In genomic region chr2:156464106-156464505, GRCh38 we compare ENCODE assay signal across 28 cellular contexts. TPM values are rescaled to one million over a fixed set of nuclear protein-coding genes. Genes with fewer than 3 reads are reported as not detected.
A peak's percentile ranks its signal among the peaks of the same experiment; 100 is the strongest.
DNase-seq lines count a peak whose midpoint lies in the region; ATAC-seq, FAIRE-seq and TF ChIP-seq lines count a peak whose summit lies in the region.
"Had no signal": no experiment of that assay in that cellular context is flagged by ENCODE, and none has a peak within 500 bp of the region (broad histone marks: within the 10 kb centered on the region; RNA-seq: fewer than 3 reads in every experiment).

No MANE protein-coding gene starts in this region.

- H3K4me3 ChIP-seq in breast epithelium (no peak overlapping the region), astrocyte (ENCODE audit: insufficient read depth, low read depth, low read length) (no peak overlapping the region)
- H3K4me3 ChIP-seq: body of pancreas, sigmoid colon, SK-N-MC had no signal

- no peak overlapping the region for H3K9ac ChIP-seq in astrocyte (ENCODE audit: low read length)

- no TSS peak for BruUV-seq in MCF 10A (replicated peaks; lab: Mats Ljungman, UMichigan)

- H3K36me3 Mint-ChIP-seq in MCF 10A (ENCODE audit: insufficient read depth, unreplicated experiment) (peaks cover 7% of the 10 kb centered on the region), astrocyte (ENCODE audit: low read depth, unreplicated experiment) (no peaks in the 10 kb centered on the region)
- H3K36me3 Mint-ChIP-seq: IgD-negative memory B cell had no signal

- H3K79me2 ChIP-seq in astrocyte (ENCODE audit: insufficient read depth, low read length): peaks cover 10% of the 10 kb centered on the region

- no peak for TF ChIP-seq POLR2A in breast epithelium (IDR thresholded peaks at IDR 0.05)

- H3K4me1 ChIP-seq in breast epithelium (peaks cover 0 to 13% of the 10 kb centered on the region in 2 donors), astrocyte (ENCODE audit: insufficient read depth, low read length) (peaks cover 10% of the 10 kb centered on the region)

- H3K9me3 Mint-ChIP-seq in MCF 10A (ENCODE audit: unreplicated experiment) (no peaks in the 10 kb centered on the region), astrocyte (ENCODE audit: unreplicated experiment) (no peaks in the 10 kb centered on the region)
- H3K9me3 Mint-ChIP-seq: activated T-helper 2 cell treated with anti-CD3 and anti-CD28 coated beads, Interferon-gamma antibody, Interleukin-2, Interleukin-4, amounts not matched to agents 10 μg/mL and 5 μg/mL and 100 μg/mL, durations not matched to agents 14 hours and 24 hours and 36 hours; effector memory CD8-positive, alpha-beta T cell; IgD-negative memory B cell; neural crest cell; type B pancreatic cell had no signal

- H3K27ac Mint-ChIP-seq in MCF 10A (ENCODE audit: low read depth, unreplicated experiment) (peak overlapping the region; percentile 39), astrocyte (ENCODE audit: unreplicated experiment) (no peak overlapping the region)
- H3K27ac Mint-ChIP-seq: activated naive CD8-positive, alpha-beta T cell treated with anti-CD3 and anti-CD28 coated beads, Interleukin-2, amount 10 ng/mL, durations not matched to agents 7 days and 5 days; activated T-helper 2 cell treated with anti-CD3 and anti-CD28 coated beads, Interferon-gamma antibody, Interleukin-2, Interleukin-4, amounts not matched to agents 10 μg/mL and 5 μg/mL and 100 μg/mL, durations not matched to agents 14 hours and 24 hours and 36 hours; IgD-negative memory B cell; type B pancreatic cell had no signal

- no peaks in the 10 kb centered on the region for H3K9me3 ChIP-seq in breast epithelium
- no peaks in the 10 kb centered on the region for H3K9me3 ChIP-seq in astrocyte (ENCODE audit: insufficient read depth, low read depth, low read length)
- H3K9me3 ChIP-seq: body of pancreas, sigmoid colon had no signal

- intact Hi-C loops in MCF 10A (cut with micrococcal nuclease) (no loop called here), breast epithelium (cut with DNase I; ENCODE audit: low total_unique reads) (no loop called here)

- POLR2A ChIA-PET in MCF 10A (lab: Yijun Ruan, JAX): interaction anchor here (0.6 to 5.2 kb wide), 3 partner anchors 27 to 344 kb away, joined by 3 to 29 read pairs (median 7); partner anchors contain the start of gene GPD2

- DNase-seq in MCF 10A (ENCODE audit: unreplicated experiment) (no peak), breast epithelium (ENCODE audit: low spot score in 2 of 2) (no peak), astrocyte (ENCODE audit: low read depth) (no peak), fibroblast of peridontal ligament (ENCODE audit: extremely low read depth) (peak; percentile 68), NCI-H1694 (lab: John Stamatoyannopoulos, UW) (no peak), KG1 (lab: John Stamatoyannopoulos, UW) (no peak)
- DNase-seq: 8988T; activated CD4-positive, alpha-beta T cell treated with anti-CD3 and anti-CD28 coated beads, Interleukin-2, amount 50 U/mL, for 1 hour; activated naive CD8-positive, alpha-beta T cell treated with anti-CD3 and anti-CD28 coated beads, Interleukin-2, amount 10 ng/mL, durations not matched to agents 7 days and 5 days; body of pancreas; effector memory CD8-positive, alpha-beta T cell; glutamatergic neuron; kidney glomerular epithelial cell; NCI-H1105 treated with DMSO at 0.1 percent for 48 hours; NCI-H2081 treated with DMSO at 0.1 percent for 48 hours; NCI-H345; NCI-H748 treated with DMSO at 0.1 percent for 48 hours; RPMI8226; sigmoid colon; T-helper 2 cell had no signal

- CTCF ChIA-PET in MCF 10A (lab: Yijun Ruan, JAX): interaction anchor here (0.6 to 1.9 kb wide), 2 partner anchors 129 to 270 kb away, joined by 3 to 7 read pairs; no protein-coding TSS in a partner anchor

- H3K4me3 Mint-ChIP-seq in MCF 10A (ENCODE audit: unreplicated experiment): no peak overlapping the region
- H3K4me3 Mint-ChIP-seq in astrocyte (ENCODE audit: unreplicated experiment): no peak overlapping the region
- H3K4me3 Mint-ChIP-seq: activated naive CD8-positive, alpha-beta T cell treated with anti-CD3 and anti-CD28 coated beads, Interleukin-2, amount 10 ng/mL, durations not matched to agents 7 days and 5 days; effector memory CD8-positive, alpha-beta T cell; IgD-negative memory B cell; neural crest cell; type B pancreatic cell had no signal

- H3K36me3 ChIP-seq in breast epithelium: no peaks in the 10 kb centered on the region
- no peaks in the 10 kb centered on the region for H3K36me3 ChIP-seq in astrocyte (ENCODE audit: insufficient read depth, low read length)
- H3K36me3 ChIP-seq: sigmoid colon had no signal

- H3K27me3 Mint-ChIP-seq in MCF 10A (ENCODE audit: insufficient read depth, unreplicated experiment): no peaks in the 10 kb centered on the region
- H3K27me3 Mint-ChIP-seq in astrocyte (ENCODE audit: low read depth, unreplicated experiment): no peaks in the 10 kb centered on the region
- H3K27me3 Mint-ChIP-seq: activated naive CD8-positive, alpha-beta T cell treated with anti-CD3 and anti-CD28 coated beads, Interleukin-2, amount 10 ng/mL, durations not matched to agents 7 days and 5 days; effector memory CD8-positive, alpha-beta T cell; IgD-negative memory B cell; type B pancreatic cell had no signal

- FAIRE-seq in astrocyte (lab: Jason Lieb, UNC): no peak

- no peak overlapping the region for H2AFZ ChIP-seq in astrocyte (ENCODE audit: low read depth, low read length)

- H3K27ac ChIP-seq in breast epithelium (no peak overlapping the region), astrocyte (ENCODE audit: low read depth, low read length) (no peak overlapping the region)
- H3K27ac ChIP-seq: body of pancreas, sigmoid colon, SK-N-MC had no signal

- no peaks in the 10 kb centered on the region for H4K20me1 ChIP-seq in astrocyte (ENCODE audit: insufficient read depth, low read length)

- ATAC-seq in HG03095 (IDR thresholded peaks at IDR 0.05; ENCODE audit: unreplicated experiment) (no peak), GM18861 (IDR thresholded peaks at IDR 0.05; ENCODE audit: unreplicated experiment) (no peak)
- ATAC-seq: body of pancreas; effector memory CD8-positive, alpha-beta T cell; HCT116 had no signal

- TF ChIP-seq CTCF in MCF 10A (IDR thresholded peaks at IDR 0.05; ENCODE audit: unreplicated experiment): no peak
- TF ChIP-seq CTCF in breast epithelium (IDR thresholded peaks at IDR 0.05): no peak
- TF ChIP-seq CTCF in astrocyte (IDR thresholded peaks at IDR 0.05; ENCODE audit: insufficient read depth, low read depth, low read length): no peak

- H3K27me3 ChIP-seq in breast epithelium: no peaks in the 10 kb centered on the region
- no peaks in the 10 kb centered on the region for H3K27me3 ChIP-seq in astrocyte (ENCODE audit: insufficient read depth, low read length)
- H3K27me3 ChIP-seq: body of pancreas, sigmoid colon had no signal

- peak overlapping the region; percentile 68 for H3K4me2 ChIP-seq in astrocyte (ENCODE audit: low read length)

- peaks cover 32% of the 10 kb centered on the region for H3K4me1 Mint-ChIP-seq in MCF 10A (ENCODE audit: insufficient read depth, unreplicated experiment)
- peaks cover 14% of the 10 kb centered on the region for H3K4me1 Mint-ChIP-seq in astrocyte (ENCODE audit: low read depth, unreplicated experiment)

RNA-seq across cellular contexts. Expression of gene GPD2, which starts 27.9 kb away (rescaled TPM):
- 37.4 and 62.5 TPM in 2 replicates for total RNA-seq in MCF 10A (2022)
- 100 to 1,000 TPM in 1 of 3 donors, 10 to 100 TPM in 2; 28.8 to 104 (median 79.6) TPM for total RNA-seq in breast epithelium
- total RNA-seq in astrocyte: 27.5 and 29.0 TPM in 2 replicates
